In the genomic region with DNA sequence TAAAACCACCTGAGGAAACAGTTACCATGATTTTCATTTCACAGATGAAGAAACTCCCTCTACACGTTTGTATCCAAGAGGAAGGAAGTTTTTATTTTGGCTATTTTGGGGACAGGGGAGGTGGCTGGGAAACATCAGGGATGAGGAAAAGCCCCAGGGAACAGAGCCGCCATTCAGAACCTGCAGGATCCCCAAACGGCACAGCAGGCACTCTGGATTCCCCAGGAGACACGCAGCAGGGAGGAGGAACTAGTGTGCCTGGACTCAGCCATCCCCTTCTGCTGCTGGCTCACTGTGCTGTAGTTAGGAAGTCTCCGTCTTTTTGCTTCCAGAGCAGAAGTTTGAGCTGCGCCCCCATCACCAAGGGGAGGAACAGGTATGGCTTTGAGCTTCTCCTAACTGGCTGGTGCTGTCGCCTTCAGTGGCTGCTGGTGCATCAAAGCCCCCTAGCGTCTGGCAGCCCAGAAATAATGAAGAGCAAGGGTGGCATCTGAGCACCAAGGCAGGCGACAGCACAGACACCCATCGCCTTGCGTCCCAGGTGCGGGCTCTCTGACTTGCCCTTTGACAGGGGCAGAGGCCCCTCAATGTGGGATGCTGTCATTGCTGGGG, we compare ENCODE assay signal across 10 cellular contexts. TPM values are rescaled to one million over a fixed set of nuclear protein-coding genes. Genes with fewer than 3 reads are reported as not detected.
DNase-seq lines count a peak whose midpoint lies in the region; ATAC-seq and TF ChIP-seq lines count a peak whose summit lies in the region.
"Had no signal": no experiment of that assay in that cellular context is flagged by ENCODE, and none has a peak within 500 bp of the region (broad histone marks: within the 10 kb centered on the region; RNA-seq: fewer than 3 reads in every experiment).

No MANE protein-coding gene starts in this region.

- H3K4me1 Mint-ChIP-seq in central memory CD8-positive, alpha-beta T cell = peaks cover 70% of the 10 kb centered on the region
- peaks cover 31% of the 10 kb centered on the region for H3K4me1 Mint-ChIP-seq in neural crest cell
- peaks cover 32% of the 10 kb centered on the region for H3K4me1 Mint-ChIP-seq in type B pancreatic cell (ENCODE audit: unreplicated experiment)

- peak overlapping the region; percentile 48 to 100 for H3K27ac Mint-ChIP-seq in activated naive CD4-positive, alpha-beta T cell treated with anti-CD3 and anti-CD28 coated beads, Interleukin-2, amount 50 U/mL, for 72 hours
- peak overlapping the region; percentile 29 for H3K27ac Mint-ChIP-seq in central memory CD8-positive, alpha-beta T cell (ENCODE audit: low read depth)
- H3K27ac Mint-ChIP-seq in neural crest cell (ENCODE audit: unreplicated experiment) (peak overlapping the region; percentile 27), type B pancreatic cell (peak overlapping the region; percentile 35)
- H3K27ac Mint-ChIP-seq: T-helper 1 cell treated with Interleukin-12 subunit alpha and Interleukin-12 subunit beta and Interleukin-4 antibody, amounts not matched to agents 30 μg/mL and 1 μg/mL, for 36 hours had no signal

- peaks cover 10 to 12% of the 10 kb centered on the region in 2 donors for H3K36me3 Mint-ChIP-seq in activated naive CD4-positive, alpha-beta T cell treated with anti-CD3 and anti-CD28 coated beads, Interleukin-2, amount 50 U/mL, for 72 hours
- H3K36me3 Mint-ChIP-seq in central memory CD8-positive, alpha-beta T cell (ENCODE audit: insufficient read depth) = peaks cover 31% of the 10 kb centered on the region
- no peaks in the 10 kb centered on the region for H3K36me3 Mint-ChIP-seq in neural crest cell (ENCODE audit: low read depth)
- peaks cover 6% of the 10 kb centered on the region for H3K36me3 Mint-ChIP-seq in type B pancreatic cell

- H3K4me3 Mint-ChIP-seq in central memory CD8-positive, alpha-beta T cell = no peak overlapping the region
- H3K4me3 Mint-ChIP-seq in neural crest cell (peak overlapping the region; percentile 27), type B pancreatic cell (no peak overlapping the region)
- H3K4me3 Mint-ChIP-seq: T-helper 1 cell treated with Interleukin-12 subunit alpha and Interleukin-12 subunit beta and Interleukin-4 antibody, amounts not matched to agents 30 μg/mL and 1 μg/mL, for 36 hours had no signal

- no peak for TF ChIP-seq CTCF in neural crest cell (conservative IDR thresholded peaks at IDR 0.05)
- no peak for TF ChIP-seq CTCF in type B pancreatic cell (conservative IDR thresholded peaks at IDR 0.05)

- ATAC-seq in activated naive CD4-positive, alpha-beta T cell treated with anti-CD3 and anti-CD28 coated beads, Interleukin-2, amount 50 U/mL, for 72 hours = no peak
- ATAC-seq in central memory CD8-positive, alpha-beta T cell (replicated peaks; ENCODE audit: extremely low read depth, poor library complexity, severe bottlenecking) = no peak
- ATAC-seq in HG02610 (IDR thresholded peaks at IDR 0.05; ENCODE audit: unreplicated experiment) (no peak), HG03469 (IDR thresholded peaks at IDR 0.05; ENCODE audit: unreplicated experiment) (no peak)

- DNase-seq in activated naive CD4-positive, alpha-beta T cell treated with anti-CD3 and anti-CD28 coated beads, Interleukin-2, amount 50 U/mL, for 72 hours (ENCODE audit: low spot score in 2 of 2) = no peak
- DNase-seq in activated naive CD4-positive, alpha-beta T cell treated with anti-CD3 and anti-CD28 coated beads, Interleukin-2, amount 50 U/mL, for 16 hours = no peak
- DNase-seq in central memory CD8-positive, alpha-beta T cell (ENCODE audit: low spot score in 2 of 2) = no peak
- no peak for DNase-seq in neural crest cell (ENCODE audit: low read depth, low spot score)
- DNase-seq in type B pancreatic cell (ENCODE audit: extremely low spot score, unreplicated experiment) = no peak
- no peak for DNase-seq in kidney tubule cell (ENCODE audit: low spot score)

- no peaks in the 10 kb centered on the region for H3K9me3 Mint-ChIP-seq in activated naive CD4-positive, alpha-beta T cell treated with anti-CD3 and anti-CD28 coated beads, Interleukin-2, amount 50 U/mL, for 72 hours
- no peaks in the 10 kb centered on the region for H3K9me3 Mint-ChIP-seq in central memory CD8-positive, alpha-beta T cell
- H3K9me3 Mint-ChIP-seq in neural crest cell (no peaks in the 10 kb centered on the region), type B pancreatic cell (no peaks in the 10 kb centered on the region)
- H3K9me3 Mint-ChIP-seq: T-helper 1 cell treated with Interleukin-12 subunit alpha and Interleukin-12 subunit beta and Interleukin-4 antibody, amounts not matched to agents 30 μg/mL and 1 μg/mL, for 36 hours had no signal

- no peaks in the 10 kb centered on the region for H3K27me3 Mint-ChIP-seq in central memory CD8-positive, alpha-beta T cell
- H3K27me3 Mint-ChIP-seq in neural crest cell (ENCODE audit: low read depth) = no peaks in the 10 kb centered on the region
- H3K27me3 Mint-ChIP-seq in type B pancreatic cell = no peaks in the 10 kb centered on the region

RNA-seq across cellular contexts. Expression of a gene that starts 4.2 kb away (rescaled TPM):
- 10 to 100 TPM; 69.7 to 78.5 TPM for total RNA-seq in activated naive CD4-positive, alpha-beta T cell treated with anti-CD3 and anti-CD28 coated beads, Interleukin-2, amount 50 U/mL, for 72 hours
- total RNA-seq in neural crest cell = 67.2 and 69.2 TPM in 2 replicates
- 63.0 and 80.6 TPM in 2 replicates for total RNA-seq in type B pancreatic cell (ENCODE audit: low replicate concordance)

RNA-seq across cellular contexts. Expression of a gene that starts 26.6 kb away (rescaled TPM):
- 10 to 100 TPM; 15.3 to 24.8 TPM for total RNA-seq in activated naive CD4-positive, alpha-beta T cell treated with anti-CD3 and anti-CD28 coated beads, Interleukin-2, amount 50 U/mL, for 72 hours
- total RNA-seq in neural crest cell (30.0 and 30.2 TPM in 2 replicates), type B pancreatic cell (ENCODE audit: low replicate concordance) (9.6 and 21.2 TPM in 2 replicates)

RNA-seq across cellular contexts. Expression of a gene that starts 38.9 kb away (rescaled TPM):
- total RNA-seq in activated naive CD4-positive, alpha-beta T cell treated with anti-CD3 and anti-CD28 coated beads, Interleukin-2, amount 50 U/mL, for 72 hours = under 1 TPM; 0.11 to 0.41 TPM
- total RNA-seq in neural crest cell (0.61 and 0.70 TPM in 2 replicates), type B pancreatic cell (ENCODE audit: low replicate concordance) (1.2 and 1.3 TPM in 2 replicates)
- total RNA-seq: fibroblast of villous mesenchyme had no signal
